14 cellular contexts compared by ENCODE assay signal in the genomic region with DNA sequence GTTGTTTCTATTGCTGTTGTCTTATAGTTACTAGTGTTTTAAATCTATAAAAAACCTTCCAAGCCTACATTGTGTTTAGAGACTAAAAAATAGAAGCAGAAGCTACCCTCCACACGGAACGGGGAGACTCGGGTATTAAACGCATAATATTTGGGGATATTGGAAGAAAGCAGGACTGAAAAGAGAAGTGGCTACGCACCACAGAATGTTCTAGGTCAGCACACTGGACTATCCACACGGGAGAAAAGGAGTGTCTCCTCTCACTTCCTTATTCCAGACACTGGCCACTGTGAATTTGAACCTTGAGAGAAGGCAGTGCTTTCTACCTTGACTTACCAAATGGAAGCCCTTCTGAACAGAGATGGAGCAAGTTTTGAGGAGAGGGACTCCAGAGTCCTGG. TPM values are rescaled to one million over a fixed set of nuclear protein-coding genes. Genes with fewer than 3 reads are reported as not detected.
DNase-seq lines count a peak whose midpoint lies in the region; ATAC-seq lines count a peak whose summit lies in the region.
"Had no signal": no experiment of that assay in that cellular context is flagged by ENCODE, and none has a peak within 500 bp of the region (broad histone marks: within the 10 kb centered on the region; RNA-seq: fewer than 3 reads in every experiment).

No MANE protein-coding gene starts in this region.

- DNase-seq in Ammon's horn (ENCODE audit: low spot score) (peak; percentile 60), MV-4-11 (lab: John Stamatoyannopoulos, UW) (peak; percentile 69), medulla oblongata (ENCODE audit: extremely low spot score) (peak; percentile 65), sciatic nerve (ENCODE audit: low spot score) (no peak), NCI-H2081 treated with DMSO at 0.1 percent for 48 hours (lab: John Stamatoyannopoulos, UW) (no peak)
- DNase-seq: Caco-2; CD8-positive, alpha-beta memory T cell; DND-41; GDM1; H7 had no signal

- ATAC-seq in sciatic nerve, result peak; percentile 55
- ATAC-seq in HG02852 (IDR thresholded peaks at IDR 0.05; ENCODE audit: unreplicated experiment), result no peak
- ATAC-seq in HG02884 (IDR thresholded peaks at IDR 0.05; ENCODE audit: unreplicated experiment), result no peak
- ATAC-seq: A549, GM23338 had no signal

- intact Hi-C loops in sciatic nerve (cut with DNase I), result no loop called here

RNA-seq across cellular contexts. Expression of gene OR10J4, which starts 1.0 kb away (rescaled TPM):
- total RNA-seq in sciatic nerve, result not detected
- total RNA-seq: Caco-2; CD8-positive, alpha-beta memory T cell; GM23338; H7 had no signal

RNA-seq across cellular contexts. Expression of gene OR10J1, which starts 8.5 kb away (rescaled TPM):
- total RNA-seq in sciatic nerve, result not detected
- total RNA-seq: Caco-2; CD8-positive, alpha-beta memory T cell; GM23338; H7 had no signal

Comparison
In these comparisons a context has a peak if more than half of its experiments do, and no peak if none do; other contexts are left out.
1. DNase-seq: peak in Ammon's horn (single experiment), MV-4-11 (single experiment) and medulla oblongata (single experiment); none in sciatic nerve (single experiment) and NCI-H2081 treated with DMSO at 0.1 percent for 48 hours (single experiment).